In the genomic region with DNA sequence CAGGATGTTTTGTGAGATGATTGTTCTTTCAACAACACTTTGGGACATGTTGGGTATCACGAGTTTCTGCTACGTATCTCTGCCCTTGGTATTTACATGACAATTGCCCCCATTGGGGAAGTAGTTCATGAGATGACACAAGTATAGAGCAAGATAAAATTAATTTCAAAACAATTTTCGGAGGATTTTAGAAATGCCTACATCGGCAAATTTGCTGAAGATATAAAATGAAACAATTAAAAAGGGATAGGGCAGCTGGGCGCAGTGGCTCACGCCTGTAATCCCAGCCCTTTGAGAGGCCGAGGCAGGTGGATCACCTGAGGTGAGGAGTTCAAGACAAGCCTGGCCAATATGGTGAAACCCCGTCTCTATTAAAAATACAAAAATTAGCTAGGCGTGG, we compare ENCODE assay signal across 21 cellular contexts.
DNase-seq lines count a peak whose midpoint lies in the region; ATAC-seq, FAIRE-seq and TF ChIP-seq lines count a peak whose summit lies in the region.
"Had no signal": no experiment of that assay in that cellular context is flagged by ENCODE, and none has a peak within 500 bp of the region (broad histone marks: within the 10 kb centered on the region; RNA-seq: fewer than 3 reads in every experiment).

No MANE protein-coding gene starts in this region.

- H2BK15ac ChIP-seq in IMR-90 (ENCODE audit: low read depth, low read length), result no peak overlapping the region
- no peak overlapping the region for H2BK15ac ChIP-seq in H1 (ENCODE audit: low read length)

- CTCF ChIA-PET in A549 (lab: Yijun Ruan, JAX), result no interaction called here
- CTCF ChIA-PET in IMR-90 (lab: Yijun Ruan, JAX), result no interaction called here
- CTCF ChIA-PET in H1 (lab: Charles Lee; ENCODE audit: partially characterized antibody), result interaction anchor here (0.7 to 1.7 kb wide), 2 partner anchors 376 to 380 kb away, joined by 3 to 4 read pairs; no protein-coding TSS in a partner anchor
- CTCF ChIA-PET in activated CD4-positive, alpha-beta memory T cell treated with anti-CD3 and anti-CD28 coated beads, Interleukin-2, amount 10 ng/mL, durations not matched to agents 7 days and 5 days (lab: Charles Lee), result no interaction called here

- H2BK20ac ChIP-seq in IMR-90 (ENCODE audit: low read depth, low read length) (no peak overlapping the region), H1 (ENCODE audit: low read length) (no peak overlapping the region)

- TF ChIP-seq EP300 in A549 (IDR thresholded peaks at IDR 0.05) (no peak), H1 (IDR thresholded peaks at IDR 0.05; ENCODE audit: borderline replicate concordance in 1 of 2, low read depth in 2 of 2, low read length in 2 of 2) (no peak)

- no peaks in the 10 kb centered on the region for H3K4me1 ChIP-seq in A549
- H3K4me1 ChIP-seq in IMR-90 (ENCODE audit: control insufficient read depth, insufficient read depth, low read length), result peaks cover 4% of the 10 kb centered on the region
- H3K4me1 ChIP-seq in H1 (replicated peaks in 1 of 4; ENCODE audit: control insufficient read depth in 3 of 4, insufficient read depth in 4 of 4, low read length in 3 of 4), result no peaks in the 10 kb centered on the region
- H3K4me1 ChIP-seq: Caco-2 had no signal

- dilution Hi-C loops in IMR-90 (cut with HindIII; ENCODE audit: low sequenced_read_pairs, unreplicated experiment), result no loop called here

- no peak overlapping the region for H4K5ac ChIP-seq in IMR-90 (ENCODE audit: low read depth, low read length)
- H4K5ac ChIP-seq in H1 (ENCODE audit: insufficient read length, low read depth, low read length), result no peak overlapping the region

- TF ChIP-seq RAD21 in A549 (conservative IDR thresholded peaks at IDR 0.05 in 1 of 2, IDR thresholded peaks at IDR 0.05 in 1 of 2) (no peak), IMR-90 (IDR thresholded peaks at IDR 0.05; ENCODE audit: low read length) (no peak), H1 (IDR thresholded peaks at IDR 0.05 in 1 of 2, conservative IDR thresholded peaks at IDR 0.05 in 1 of 2; ENCODE audit: low read depth in 2 of 2, low read length in 2 of 2) (no peak)

- ATAC-seq in A549 (no peak), IMR-90 (ENCODE audit: low read depth) (no peak)
- ATAC-seq: CD8-positive, alpha-beta T cell had no signal

- H3K79me2 ChIP-seq in H1 (ENCODE audit: control insufficient read depth in 1 of 2, insufficient read depth in 2 of 2, low read length in 2 of 2), result no peaks in the 10 kb centered on the region

- H3K27ac Mint-ChIP-seq in activated CD4-positive, alpha-beta memory T cell treated with anti-CD3 and anti-CD28 coated beads, Interleukin-2, amount 10 ng/mL, durations not matched to agents 7 days and 5 days, result no peak overlapping the region
- H3K27ac Mint-ChIP-seq: B cell; CD4-positive, alpha-beta T cell; CD8-positive, alpha-beta T cell had no signal

- intact Hi-C loops in IMR-90 (cut with micrococcal nuclease), result loop anchor here (10.0 kb wide), 1 partner anchor 364 kb away; no protein-coding TSS in a partner anchor

- 42% methylated on average over 9 of the region's 9 CpGs for WGBS in A549 (ENCODE audit: missing lambda C conversion rate)
- WGBS in IMR-90 (ENCODE audit: extremely low coverage in 2 of 2, insufficient read length in 1 of 2), 2 experiments, result 100% methylated on average over 1 of the region's 9 CpGs; no CpG with 5 or more reads in 1 of the 2 experiments
- WGBS in H1 (ENCODE audit: extremely low coverage in 1 of 2, insufficient coverage in 1 of 2, insufficient read length in 1 of 2, insufficient replicate concordance in 2 of 2, low coverage in 1 of 2, low lambda C conversion rate in 2 of 2, missing lambda C conversion rate in 1 of 2), 2 experiments, result 89% methylated on average over 9 of the region's 9 CpGs; no CpG with 5 or more reads in 1 of the 2 experiments

- BruUV-seq in IMR-90 (replicated peaks; lab: Mats Ljungman, UMichigan), result no TSS peak

- no peak overlapping the region for H2BK12ac ChIP-seq in H1 (ENCODE audit: low read depth, low read length)

- H4K20me1 ChIP-seq in IMR-90 (ENCODE audit: insufficient read depth, low read length), result no peaks in the 10 kb centered on the region
- no peaks in the 10 kb centered on the region for H4K20me1 ChIP-seq in H1 (replicated peaks in 1 of 2; ENCODE audit: control insufficient read depth in 1 of 2, insufficient read depth in 2 of 2, low read length in 2 of 2)
- H4K20me1 ChIP-seq: BLaER1 treated with 17β-estradiol and CSF1 and Interleukin-3, amounts not matched to agents 10 nM and 100 nM had no signal

- 0 out of 3 replicates have a peak, but pooled peaks cover 3% of the 10 kb centered on the region for H3K9me3 ChIP-seq in A549
- H3K9me3 ChIP-seq in IMR-90 (ENCODE audit: control insufficient read depth, insufficient read depth, low read length), result no peaks in the 10 kb centered on the region
- H3K9me3 ChIP-seq in H1 (ENCODE audit: insufficient read depth in 2 of 2, low read depth in 1 of 2, low read length in 1 of 2), result no peaks in the 10 kb centered on the region
- H3K9me3 ChIP-seq: BLaER1 treated with 17β-estradiol and CSF1 and Interleukin-3, amounts not matched to agents 10 nM and 100 nM; Caco-2 had no signal

- H3K4me1 Mint-ChIP-seq in activated CD4-positive, alpha-beta memory T cell treated with anti-CD3 and anti-CD28 coated beads, Interleukin-2, amount 10 ng/mL, durations not matched to agents 7 days and 5 days, result no peaks in the 10 kb centered on the region
- H3K4me1 Mint-ChIP-seq: B cell had no signal

- no peak overlapping the region for H3K4me2 ChIP-seq in A549
- no peak overlapping the region for H3K4me2 ChIP-seq in IMR-90 (ENCODE audit: low read depth, low read length)
- no peak overlapping the region for H3K4me2 ChIP-seq in H1 (ENCODE audit: insufficient read depth in 1 of 2, low read depth in 2 of 2, low read length in 2 of 2)
- H3K4me2 ChIP-seq: BLaER1 treated with 17β-estradiol and CSF1 and Interleukin-3, amounts not matched to agents 10 nM and 100 nM had no signal

- H2AK9ac ChIP-seq in IMR-90 (replicated peaks; ENCODE audit: low read depth, low read length, poor library complexity), result no peak overlapping the region

- no peak overlapping the region for H3K4ac ChIP-seq in IMR-90 (ENCODE audit: low read depth, low read length)
- H3K4ac ChIP-seq in H1 (replicated peaks; ENCODE audit: insufficient read length, low read depth, low read length), result no peak overlapping the region

- H3K4me3 Mint-ChIP-seq in activated CD4-positive, alpha-beta memory T cell treated with anti-CD3 and anti-CD28 coated beads, Interleukin-2, amount 10 ng/mL, durations not matched to agents 7 days and 5 days, result no peak overlapping the region
- H3K4me3 Mint-ChIP-seq: B cell; CD4-positive, alpha-beta T cell; CD8-positive, alpha-beta T cell had no signal

- no peak for FAIRE-seq in A549 (lab: Jason Lieb, UNC)
- FAIRE-seq in H1 (lab: Jason Lieb, UNC), result no peak
- FAIRE-seq: A204.1, D721Med, G401.6, GM12891, GM19239 had no signal

- H3K4me3 ChIP-seq in A549 (no peak overlapping the region), IMR-90 (ENCODE audit: insufficient read depth, low read depth, low read length) (no peak overlapping the region), H1 (ENCODE audit: extremely low read depth in 1 of 4, insufficient read depth in 2 of 4, low read depth in 3 of 4, low read length in 4 of 4) (no peak overlapping the region)
- H3K4me3 ChIP-seq: BLaER1 treated with 17β-estradiol and CSF1 and Interleukin-3, amounts not matched to agents 10 nM and 100 nM had no signal

- H3K56ac ChIP-seq in IMR-90 (ENCODE audit: extremely low read depth, insufficient read depth, low read length), result no peak overlapping the region
- H3K56ac ChIP-seq in H1 (replicated peaks; ENCODE audit: insufficient read length, low read depth, low read length), result no peak overlapping the region

- DNase-seq in A549 (ENCODE audit: low read depth in 1 of 2, low spot score in 1 of 2) (no peak), IMR-90 (no peak), H1 (ENCODE audit: low read depth in 1 of 2, low spot score in 2 of 2) (no peak), NCI-H446 treated with DMSO at 0.1 percent for 48 hours (lab: John Stamatoyannopoulos, UW) (no peak)
- no peak for DNase-seq in activated CD4-positive, alpha-beta memory T cell treated with anti-CD3 and anti-CD28 coated beads, Interleukin-2, amount 10 ng/mL, durations not matched to agents 7 days and 5 days
- DNase-seq: 8988T; AML-193; Caco-2; Calu3; CD4-positive, alpha-beta T cell; CD8-positive, alpha-beta T cell; DMS79 treated with DMSO at 0.1 percent for 48 hours; GF-D8 had no signal

- POLR2A ChIA-PET in A549 (lab: Yijun Ruan, JAX), result no interaction called here
- POLR2A ChIA-PET in IMR-90 (lab: Charles Lee; ENCODE audit: unreplicated experiment), result no interaction called here
- POLR2A ChIA-PET in H1 (lab: Charles Lee; ENCODE audit: partially characterized antibody), result no interaction called here
- POLR2A ChIA-PET in activated CD4-positive, alpha-beta memory T cell treated with anti-CD3 and anti-CD28 coated beads, Interleukin-2, amount 10 ng/mL, durations not matched to agents 7 days and 5 days (lab: Charles Lee), result no interaction called here

- H3K27ac ChIP-seq in A549 (no peak overlapping the region), IMR-90 (ENCODE audit: insufficient read depth, low read length) (no peak overlapping the region), H1 (ENCODE audit: low read depth, low read length) (no peak overlapping the region)
- H3K27ac ChIP-seq: BLaER1 treated with 17β-estradiol and CSF1 and Interleukin-3, amounts not matched to agents 10 nM and 100 nM; C4-2B had no signal

- H3K9me1 ChIP-seq in IMR-90 (ENCODE audit: insufficient read depth, low read length), result no peaks in the 10 kb centered on the region

- no peak overlapping the region for H3K18ac ChIP-seq in IMR-90 (ENCODE audit: low read depth, low read length)
- no peak overlapping the region for H3K18ac ChIP-seq in H1 (ENCODE audit: extremely low read depth, low read length)

- H3K27me3 ChIP-seq in IMR-90 (ENCODE audit: control insufficient read depth, insufficient read depth, low read length) (no peaks in the 10 kb centered on the region), H1 (replicated peaks in 1 of 4; ENCODE audit: control insufficient read depth in 3 of 4, extremely low read depth in 1 of 4, insufficient read depth in 3 of 4, low read length in 3 of 4) (no peaks in the 10 kb centered on the region)
- H3K27me3 ChIP-seq: BLaER1 treated with 17β-estradiol and CSF1 and Interleukin-3, amounts not matched to agents 10 nM and 100 nM had no signal

- H4K8ac ChIP-seq in IMR-90 (ENCODE audit: low read depth in 2 of 2, low read length in 2 of 2), result no peak overlapping the region
- H4K8ac ChIP-seq in H1 (ENCODE audit: extremely low read depth, insufficient read depth, low read length), result no peak overlapping the region

- H3K23me2 ChIP-seq in H1 (ENCODE audit: low read depth, low read length), result no peaks in the 10 kb centered on the region

- H2BK120ac ChIP-seq in IMR-90 (ENCODE audit: low read depth, low read length), result no peak overlapping the region
- H2BK120ac ChIP-seq in H1 (replicated peaks; ENCODE audit: low read depth, low read length), result no peak overlapping the region

- H4K91ac ChIP-seq in IMR-90 (ENCODE audit: insufficient read depth, low read depth, low read length) (no peak overlapping the region), H1 (replicated peaks; ENCODE audit: insufficient read length, low read length) (no peak overlapping the region)

- H3K36me3 ChIP-seq in IMR-90 (ENCODE audit: control insufficient read depth, insufficient read depth, low read length) (no peaks in the 10 kb centered on the region), H1 (ENCODE audit: control insufficient read depth in 2 of 4, insufficient read depth in 4 of 4, low read length in 3 of 4) (no peaks in the 10 kb centered on the region)
- H3K36me3 ChIP-seq: BLaER1 treated with 17β-estradiol and CSF1 and Interleukin-3, amounts not matched to agents 10 nM and 100 nM had no signal

- H2AFZ ChIP-seq in IMR-90 (replicated peaks; ENCODE audit: low read length, poor library complexity) (no peak overlapping the region), H1 (ENCODE audit: low read length) (no peak overlapping the region)

- H3K23ac ChIP-seq in IMR-90 (ENCODE audit: low read depth, low read length) (no peak overlapping the region), H1 (ENCODE audit: insufficient read length) (no peak overlapping the region)

- H3K9me3 Mint-ChIP-seq in activated CD4-positive, alpha-beta memory T cell treated with anti-CD3 and anti-CD28 coated beads, Interleukin-2, amount 10 ng/mL, durations not matched to agents 7 days and 5 days, result no peaks in the 10 kb centered on the region
- H3K9me3 Mint-ChIP-seq: CD4-positive, alpha-beta T cell; CD8-positive, alpha-beta T cell had no signal

- no peaks in the 10 kb centered on the region for H3K27me3 Mint-ChIP-seq in activated CD4-positive, alpha-beta memory T cell treated with anti-CD3 and anti-CD28 coated beads, Interleukin-2, amount 10 ng/mL, durations not matched to agents 7 days and 5 days
- H3K27me3 Mint-ChIP-seq: B cell; CD4-positive, alpha-beta T cell had no signal

- H3K9ac ChIP-seq in IMR-90 (ENCODE audit: low read depth, low read length) (no peak overlapping the region), H1 (replicated peaks in 1 of 4; ENCODE audit: extremely low read depth in 1 of 4, low read depth in 3 of 4, low read length in 3 of 4) (no peak overlapping the region)
- H3K9ac ChIP-seq: BLaER1 treated with 17β-estradiol and CSF1 and Interleukin-3, amounts not matched to agents 10 nM and 100 nM had no signal

- H2AK5ac ChIP-seq in IMR-90 (ENCODE audit: low read depth, low read length) (no peak overlapping the region), H1 (ENCODE audit: low read depth, low read length) (no peak overlapping the region)

- H3K14ac ChIP-seq in IMR-90 (replicated peaks; ENCODE audit: low read depth, low read length) (no peak overlapping the region), H1 (ENCODE audit: insufficient read length) (no peak overlapping the region)

- in situ Hi-C loops in IMR-90 (cut with MboI; ENCODE audit: low sequenced_read_pairs), result no loop called here

- TF ChIP-seq CTCF in A549 (IDR thresholded peaks at IDR 0.05) (no peak), IMR-90 (conservative IDR thresholded peaks at IDR 0.05; ENCODE audit: low read depth, low read length) (no peak), H1 (IDR thresholded peaks at IDR 0.05; ENCODE audit: control extremely low read depth in 1 of 3, insufficient read depth in 1 of 3, low read depth in 1 of 3, low read length in 3 of 3) (no peak)

- TF ChIP-seq POLR2A in A549 (IDR thresholded peaks at IDR 0.05; ENCODE audit: low read length) (no peak), IMR-90 (IDR thresholded peaks at IDR 0.05; ENCODE audit: low read depth, low read length) (no peak), H1 (IDR thresholded peaks at IDR 0.05; ENCODE audit: control extremely low read depth in 1 of 2, low read depth in 2 of 2, low read length in 2 of 2) (no peak)

- H2BK5ac ChIP-seq in IMR-90 (ENCODE audit: low read depth, low read length, poor library complexity, severe bottlenecking), result no peak overlapping the region
- H2BK5ac ChIP-seq in H1 (ENCODE audit: low read depth, low read length), result no peak overlapping the region

- no peaks in the 10 kb centered on the region for H3K36me3 Mint-ChIP-seq in activated CD4-positive, alpha-beta memory T cell treated with anti-CD3 and anti-CD28 coated beads, Interleukin-2, amount 10 ng/mL, durations not matched to agents 7 days and 5 days (ENCODE audit: low read depth)
- H3K36me3 Mint-ChIP-seq: CD8-positive, alpha-beta T cell had no signal

- H3K79me1 ChIP-seq in IMR-90 (ENCODE audit: low read depth in 1 of 2, low read length in 2 of 2) (no peaks in the 10 kb centered on the region), H1 (ENCODE audit: low read depth, low read length) (no peaks in the 10 kb centered on the region)

Comparison
In these comparisons a context has a peak if more than half of its experiments do, and no peak if none do; other contexts are left out.
1. Of the 18 proteins assayed by ChIP-seq in both H1 and A549: peak only in H1: none; only in A549: none; in both: MAFK; in neither: 17.